ENCODE assay signal across 10 cellular contexts in the genomic region with DNA sequence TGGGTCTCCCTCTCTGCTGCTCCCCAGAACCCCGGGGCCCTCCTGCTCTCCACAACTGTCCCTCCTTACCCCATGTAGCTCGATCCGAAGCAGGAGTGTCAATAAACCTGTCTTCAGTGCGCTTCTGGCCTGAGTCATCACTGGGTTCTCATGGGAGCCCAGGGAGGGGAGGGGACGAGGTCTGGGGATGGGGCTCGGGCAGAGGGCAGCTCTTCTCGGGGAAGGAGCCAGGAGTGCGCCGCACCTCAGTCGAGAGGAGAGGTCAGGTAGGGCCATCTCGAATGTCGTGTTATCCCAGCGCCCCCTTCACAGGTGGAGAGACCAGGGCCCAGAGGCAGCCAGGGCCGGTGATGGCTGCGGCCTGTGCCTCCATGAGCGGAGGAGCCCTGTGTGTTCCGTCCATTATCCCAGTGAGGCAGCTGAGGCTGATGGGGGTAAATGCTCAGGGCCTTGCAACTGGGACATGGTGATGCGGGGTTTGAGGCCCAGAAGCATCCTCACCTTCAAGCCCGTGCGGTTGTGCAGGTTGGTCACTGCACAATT. TPM values are rescaled to one million over a fixed set of nuclear protein-coding genes. Genes with fewer than 3 reads are reported as not detected.
DNase-seq lines count a peak whose midpoint lies in the region; ATAC-seq, FAIRE-seq and TF ChIP-seq lines count a peak whose summit lies in the region.
"Had no signal": no experiment of that assay in that cellular context is flagged by ENCODE, and none has a peak within 500 bp of the region (broad histone marks: within the 10 kb centered on the region; RNA-seq: fewer than 3 reads in every experiment).

No MANE protein-coding gene starts in this region.

- H4K20me1 ChIP-seq in HepG2 (ENCODE audit: insufficient read depth, low read length), result 0 out of 2 replicates have a peak, but pooled peaks cover 3% of the 10 kb centered on the region

- 95% methylated on average over 4 of the region's 20 CpGs for WGBS in HepG2 (ENCODE audit: low lambda C conversion rate)
- WGBS in right lobe of liver (ENCODE audit: insufficient coverage, low coverage, low lambda C conversion rate, missing lambda C conversion rate), result 69% methylated on average over 7 of the region's 20 CpGs

- no peaks in the 10 kb centered on the region for H3K27me3 Mint-ChIP-seq in glutamatergic neuron (ENCODE audit: unreplicated experiment)

- H3K27ac ChIP-seq in HepG2 (ENCODE audit: extremely low read length, insufficient read depth, low read length) (no peak overlapping the region), right lobe of liver (no peak overlapping the region), RWPE2 (ENCODE audit: poor library complexity, severe bottlenecking) (peak overlapping the region; percentile 34)
- H3K27ac ChIP-seq: HL-60 had no signal

- TF ChIP-seq POLR2A in HepG2 (IDR thresholded peaks at IDR 0.05; ENCODE audit: insufficient read depth in 1 of 2, low read depth in 2 of 2, low read length in 2 of 2), result no peak
- no peak for TF ChIP-seq POLR2A in right lobe of liver (IDR thresholded peaks at IDR 0.05)

- CTCF ChIA-PET in HepG2 (lab: Yijun Ruan, JAX; ENCODE audit: low intra/inter-chr PET ratio, low total read pairs), result interaction anchor here (0.8 to 3.8 kb wide), 4 partner anchors 76 to 282 kb away, joined by 4 to 48 read pairs (median 4); a partner anchor contains a TSS

- no TSS peak for BruUV-seq in HepG2 (replicated peaks; lab: Mats Ljungman, UMichigan)

- intact Hi-C loops in HepG2 (cut with micrococcal nuclease; ENCODE audit: unreplicated experiment), result loop anchor here (10.0 kb wide), 1 partner anchor 221 kb away; no protein-coding TSS in a partner anchor
- intact Hi-C loops in right lobe of liver (cut with DNase I), result loop anchor here (10.0 kb wide), 3 partner anchors 221 to 421 kb away; no protein-coding TSS in a partner anchor

- H3K9me3 ChIP-seq in HepG2 (ENCODE audit: low read length) (no peaks in the 10 kb centered on the region), right lobe of liver (no peaks in the 10 kb centered on the region), RWPE2 (ENCODE audit: severe bottlenecking) (no peaks in the 10 kb centered on the region)

- H3K36me3 ChIP-seq in HepG2 (replicated peaks in 1 of 2; ENCODE audit: control insufficient read depth in 1 of 2, insufficient read depth in 2 of 2, low read length in 2 of 2) (peaks cover 1 to 11% of the 10 kb centered on the region in 2 experiments; a peak in 3 of 5 replicates), right lobe of liver (no peaks in the 10 kb centered on the region), RWPE2 (ENCODE audit: low read depth) (peaks cover 72% of the 10 kb centered on the region)

- ATAC-seq in HepG2 (no peak; the same call in 2 of the 3 replicates), right lobe of liver (no peak), RWPE2 (ENCODE audit: low read depth) (no peak; the same call in 2 of the 3 replicates), GM19023 (IDR thresholded peaks at IDR 0.05; ENCODE audit: unreplicated experiment) (no peak)
- ATAC-seq in stimulated activated effector memory CD8-positive, alpha-beta T cell treated with anti-CD3 and anti-CD28 coated beads, Interleukin-12 subunit alpha, Interleukin-12 subunit beta, amount 100 ng/mL, for 72 hours, result no peak
- ATAC-seq in activated CD4-positive, CD25-positive, alpha-beta regulatory T cell treated with anti-CD3 and anti-CD28 coated beads, Interleukin-2, amount 50 U/mL, for 24 hours, result no peak

- no peak overlapping the region for H3K4me2 ChIP-seq in HepG2 (ENCODE audit: low read depth, low read length)

- H3K4me1 Mint-ChIP-seq in glutamatergic neuron (ENCODE audit: low read depth, unreplicated experiment), result peaks cover 2% of the 10 kb centered on the region
- no peaks in the 10 kb centered on the region for H3K4me1 Mint-ChIP-seq in stimulated activated effector memory CD8-positive, alpha-beta T cell treated with anti-CD3 and anti-CD28 coated beads, Interleukin-12 subunit alpha, Interleukin-12 subunit beta, amount 100 ng/mL, for 72 hours
- H3K4me1 Mint-ChIP-seq: CD14-positive monocyte had no signal

- no peak for DNase-seq in HepG2 (ENCODE audit: low spot score)
- no peak for DNase-seq in right lobe of liver
- DNase-seq in RWPE2 (ENCODE audit: low spot score), result no peak
- DNase-seq in glutamatergic neuron, result no peak
- DNase-seq in stimulated activated effector memory CD8-positive, alpha-beta T cell treated with anti-CD3 and anti-CD28 coated beads, Interleukin-12 subunit alpha, Interleukin-12 subunit beta, amount 100 ng/mL, for 72 hours (ENCODE audit: low spot score in 2 of 2), result no peak
- DNase-seq in medulla oblongata (ENCODE audit: extremely low spot score), result no peak

- TF ChIP-seq EP300 in HepG2 (IDR thresholded peaks at IDR 0.05; ENCODE audit: low read depth in 2 of 2, low read length in 2 of 2), result no peak
- TF ChIP-seq EP300 in HepG2 (CRISPR knock-in tag; IDR thresholded peaks at IDR 0.05; ENCODE audit: borderline replicate concordance), result no peak

- peak overlapping the region; percentile 28 for H3K27ac Mint-ChIP-seq in glutamatergic neuron (ENCODE audit: unreplicated experiment)
- peak overlapping the region; percentile 43 for H3K27ac Mint-ChIP-seq in stimulated activated effector memory CD8-positive, alpha-beta T cell treated with anti-CD3 and anti-CD28 coated beads, Interleukin-12 subunit alpha, Interleukin-12 subunit beta, amount 100 ng/mL, for 72 hours

- no peak overlapping the region for H2AFZ ChIP-seq in HepG2 (ENCODE audit: low read length)

- no peak for TF ChIP-seq CTCF in HepG2 (CRISPR knock-in tag; IDR thresholded peaks at IDR 0.05)
- TF ChIP-seq CTCF in right lobe of liver (IDR thresholded peaks at IDR 0.05), result no peak
- TF ChIP-seq CTCF in RWPE2 (IDR thresholded peaks at IDR 0.05; ENCODE audit: poor library complexity, severe bottlenecking), result no peak
- TF ChIP-seq CTCF in glutamatergic neuron (IDR thresholded peaks at IDR 0.05; ENCODE audit: partially characterized antibody, unreplicated experiment), result no peak

- H3K27me3 ChIP-seq in HepG2 (ENCODE audit: control insufficient read depth in 1 of 2, insufficient read depth in 2 of 2, low read length in 2 of 2), result no peaks in the 10 kb centered on the region
- H3K27me3 ChIP-seq in right lobe of liver, result no peaks in the 10 kb centered on the region
- H3K27me3 ChIP-seq in RWPE2 (ENCODE audit: insufficient read depth, poor library complexity, severe bottlenecking), result no peaks in the 10 kb centered on the region

- TF ChIP-seq RAD21 in HepG2 (CRISPR knock-in tag; IDR thresholded peaks at IDR 0.05), result no peak

- POLR2A ChIA-PET in HepG2 (lab: Yijun Ruan, JAX), result interaction anchor here (0.8 kb wide), 1 partner anchor 81 kb away, joined by 3 read pairs; no protein-coding TSS in a partner anchor

- no peak overlapping the region for H3K9ac ChIP-seq in HepG2 (ENCODE audit: insufficient read depth, low read depth, low read length)

- H3K36me3 Mint-ChIP-seq in glutamatergic neuron (ENCODE audit: unreplicated experiment), result no peaks in the 10 kb centered on the region
- H3K36me3 Mint-ChIP-seq in stimulated activated effector memory CD8-positive, alpha-beta T cell treated with anti-CD3 and anti-CD28 coated beads, Interleukin-12 subunit alpha, Interleukin-12 subunit beta, amount 100 ng/mL, for 72 hours, result peaks cover 19% of the 10 kb centered on the region

- H3K9me3 Mint-ChIP-seq in glutamatergic neuron (ENCODE audit: unreplicated experiment), result peaks cover 4% of the 10 kb centered on the region
- H3K9me3 Mint-ChIP-seq in stimulated activated effector memory CD8-positive, alpha-beta T cell treated with anti-CD3 and anti-CD28 coated beads, Interleukin-12 subunit alpha, Interleukin-12 subunit beta, amount 100 ng/mL, for 72 hours, result no peaks in the 10 kb centered on the region
- H3K9me3 Mint-ChIP-seq: CD14-positive monocyte had no signal

- H3K79me2 ChIP-seq in HepG2 (ENCODE audit: insufficient read depth, low read length), result no peaks in the 10 kb centered on the region

- FAIRE-seq in HepG2 (lab: Jason Lieb, UNC), result no peak

- in situ Hi-C loops in HepG2 (cut with HindIII; ENCODE audit: extremely low pct_ligation_motif_present, low pct_unique_long_range_greater_than_20kb), result loop anchor here (5.0 to 10.0 kb wide), 3 partner anchors 84 to 421 kb away; a partner anchor contains a TSS

- no peak overlapping the region for H3K4me3 ChIP-seq in HepG2 (replicated peaks in 1 of 3; ENCODE audit: insufficient read depth in 1 of 3, low read depth in 2 of 3, low read length in 3 of 3)
- H3K4me3 ChIP-seq in right lobe of liver, result no peak overlapping the region
- H3K4me3 ChIP-seq in RWPE2 (ENCODE audit: severe bottlenecking), result no peak overlapping the region

- no peak overlapping the region for H3K4me3 Mint-ChIP-seq in glutamatergic neuron (ENCODE audit: unreplicated experiment)
- no peak overlapping the region for H3K4me3 Mint-ChIP-seq in stimulated activated effector memory CD8-positive, alpha-beta T cell treated with anti-CD3 and anti-CD28 coated beads, Interleukin-12 subunit alpha, Interleukin-12 subunit beta, amount 100 ng/mL, for 72 hours
- H3K4me3 Mint-ChIP-seq: CD14-positive monocyte had no signal

- H3K4me1 ChIP-seq in HepG2 (ENCODE audit: insufficient read depth, low read length) (no peaks in the 10 kb centered on the region), right lobe of liver (no peaks in the 10 kb centered on the region), RWPE2 (ENCODE audit: insufficient read depth, poor library complexity, severe bottlenecking) (no peaks in the 10 kb centered on the region)

RNA-seq across cellular contexts. Expression of a gene that starts 52.1 kb away (rescaled TPM):
- total RNA-seq in HepG2 (2016; rRNA removed; fragmentation: Illumina TruSeq; extraction: Trizol) (4.6 and 8.7 TPM in 2 replicates), right lobe of liver (10 to 100 TPM in 5 of 6 experiments, 1 to 10 TPM in 1; 9.4 to 13.3 (median 12.1) TPM), glutamatergic neuron (ENCODE audit: unreplicated experiment) (38.0 TPM)
- total RNA-seq in HepG2 (2016; cell fraction: cytosol; rRNA removed; fragmentation: Illumina TruSeq; extraction: Trizol; ENCODE audit: low read depth), result 1.5 and 1.7 TPM in 2 replicates
- 4.2 and 9.8 TPM in 2 replicates for total RNA-seq in HepG2 (2016; cell fraction: insoluble cytoplasmic fraction; rRNA removed; fragmentation: Illumina TruSeq; extraction: Trizol)
- total RNA-seq in HepG2 (2016; cell fraction: membrane; rRNA removed; fragmentation: Illumina TruSeq; extraction: Trizol), result 3.2 and 4.0 TPM in 2 replicates
- total RNA-seq in HepG2 (2016; cell fraction: nucleus; rRNA removed; fragmentation: Illumina TruSeq; extraction: Trizol), result 9.5 and 16.9 TPM in 2 replicates
- 10.2 and 12.2 TPM in 2 replicates for polyA plus RNA-seq in HepG2 (2011; rRNA removed)
- polyA plus RNA-seq in HepG2 (2011; cell fraction: cytosol; rRNA removed), result 4.1 and 5.2 TPM in 2 replicates
- polyA plus RNA-seq in HepG2 (2011; cell fraction: nucleus; rRNA removed), result 68.4 and 76.1 TPM in 2 replicates
- polyA plus RNA-seq in HepG2 (2012), result 10.0 and 14.6 TPM in 2 replicates
- polyA plus RNA-seq in HepG2 (2016; cell fraction: cytosol; fragmentation: Illumina TruSeq; extraction: Trizol; ENCODE audit: low read depth), result 1.2 and 1.5 TPM in 2 replicates
- polyA plus RNA-seq in HepG2 (2016; cell fraction: insoluble cytoplasmic fraction; fragmentation: Illumina TruSeq; extraction: Trizol; ENCODE audit: low read depth), result 5.4 and 6.9 TPM in 2 replicates
- 1.2 and 2.1 TPM in 2 replicates for polyA plus RNA-seq in HepG2 (2016; cell fraction: membrane; fragmentation: Illumina TruSeq; extraction: Trizol; ENCODE audit: low read depth)
- 21.9 and 22.1 TPM in 2 replicates for polyA plus RNA-seq in HepG2 (2016; cell fraction: nucleus; fragmentation: Illumina TruSeq; extraction: Trizol; ENCODE audit: insufficient read depth, low read depth)
- 7.6 and 11.4 TPM in 2 replicates for polyA minus RNA-seq in HepG2 (2011; rRNA and poly(A)+ RNA removed; ENCODE audit: low replicate concordance)
- 4.2 and 4.4 TPM in 2 replicates for polyA minus RNA-seq in HepG2 (2011; cell fraction: cytosol; rRNA and poly(A)+ RNA removed)
- polyA minus RNA-seq in HepG2 (2011; cell fraction: nucleus; rRNA and poly(A)+ RNA removed), result 25.4 and 32.1 TPM in 2 replicates

RNA-seq across cellular contexts. Expression of a gene that starts 52.2 kb away (rescaled TPM):
- 1,551 and 1,660 TPM in 2 replicates for total RNA-seq in HepG2 (2016; rRNA removed; fragmentation: Illumina TruSeq; extraction: Trizol)
- 6,549 and 6,971 TPM in 2 replicates for total RNA-seq in HepG2 (2016; cell fraction: cytosol; rRNA removed; fragmentation: Illumina TruSeq; extraction: Trizol; ENCODE audit: low read depth)
- total RNA-seq in HepG2 (2016; cell fraction: insoluble cytoplasmic fraction; rRNA removed; fragmentation: Illumina TruSeq; extraction: Trizol), result 1,601 and 1,648 TPM in 2 replicates
- total RNA-seq in HepG2 (2016; cell fraction: membrane; rRNA removed; fragmentation: Illumina TruSeq; extraction: Trizol), result 4,907 and 5,180 TPM in 2 replicates
- 525 and 558 TPM in 2 replicates for total RNA-seq in HepG2 (2016; cell fraction: nucleus; rRNA removed; fragmentation: Illumina TruSeq; extraction: Trizol)
- 2,097 and 2,590 TPM in 2 replicates for polyA plus RNA-seq in HepG2 (2011; rRNA removed)
- polyA plus RNA-seq in HepG2 (2011; cell fraction: cytosol; rRNA removed), result 3,919 and 3,963 TPM in 2 replicates
- 619 and 713 TPM in 2 replicates for polyA plus RNA-seq in HepG2 (2011; cell fraction: nucleus; rRNA removed)
- polyA plus RNA-seq in HepG2 (2012), result 2,179 and 2,497 TPM in 2 replicates
- polyA plus RNA-seq in HepG2 (2016; cell fraction: cytosol; fragmentation: Illumina TruSeq; extraction: Trizol; ENCODE audit: low read depth), result 11,205 and 11,665 TPM in 2 replicates
- 2,434 and 2,480 TPM in 2 replicates for polyA plus RNA-seq in HepG2 (2016; cell fraction: insoluble cytoplasmic fraction; fragmentation: Illumina TruSeq; extraction: Trizol; ENCODE audit: low read depth)
- 6,884 and 7,463 TPM in 2 replicates for polyA plus RNA-seq in HepG2 (2016; cell fraction: membrane; fragmentation: Illumina TruSeq; extraction: Trizol; ENCODE audit: low read depth)
- 1,156 and 1,223 TPM in 2 replicates for polyA plus RNA-seq in HepG2 (2016; cell fraction: nucleus; fragmentation: Illumina TruSeq; extraction: Trizol; ENCODE audit: insufficient read depth, low read depth)
- polyA minus RNA-seq in HepG2 (2011; rRNA and poly(A)+ RNA removed; ENCODE audit: low replicate concordance), result 706 and 1,371 TPM in 2 replicates
- polyA minus RNA-seq in HepG2 (2011; cell fraction: cytosol; rRNA and poly(A)+ RNA removed), result 461 and 478 TPM in 2 replicates
- polyA minus RNA-seq in HepG2 (2011; cell fraction: nucleus; rRNA and poly(A)+ RNA removed), result 198 and 299 TPM in 2 replicates
- total RNA-seq in right lobe of liver, result 100 to 1,000 TPM; 271 to 907 (median 364) TPM
- total RNA-seq in glutamatergic neuron (ENCODE audit: unreplicated experiment), result 475 TPM
